11 cellular contexts compared by ENCODE assay signal in the genomic region with DNA sequence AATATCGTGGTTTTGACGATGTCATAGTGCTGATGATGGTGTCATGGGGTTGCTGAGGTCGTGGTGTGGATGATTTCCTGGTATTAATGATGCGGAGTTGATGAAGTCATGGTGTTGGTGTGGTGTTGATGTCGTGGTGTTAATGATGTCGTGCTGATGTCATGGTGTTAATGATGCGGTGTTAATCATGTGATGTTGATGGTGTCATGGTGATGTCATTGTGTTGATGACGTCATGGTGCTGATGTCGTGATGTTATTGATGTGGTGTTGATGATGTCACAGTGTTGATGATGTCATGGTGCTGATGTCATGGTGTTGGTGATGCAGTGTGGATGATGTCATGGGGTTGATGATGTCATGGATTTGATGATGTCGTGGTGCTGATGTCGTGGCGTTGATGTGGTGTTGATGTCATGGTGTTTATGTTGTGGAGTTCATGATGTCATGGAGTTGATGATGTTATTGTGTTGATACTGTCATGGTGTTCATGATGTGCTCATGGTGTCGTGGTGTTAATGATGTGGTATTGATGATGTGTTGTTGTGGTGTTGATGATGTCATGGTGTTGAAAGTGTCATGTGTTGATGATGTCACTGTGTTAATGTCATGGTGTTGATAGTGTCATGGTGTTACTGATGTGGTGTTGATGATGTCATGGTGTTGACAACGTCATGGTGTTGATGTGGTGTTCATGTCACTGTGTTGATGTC. TPM values are rescaled to one million over a fixed set of nuclear protein-coding genes. Genes with fewer than 3 reads are reported as not detected.
DNase-seq lines count a peak whose midpoint lies in the region; ATAC-seq and TF ChIP-seq lines count a peak whose summit lies in the region.
"Had no signal": no experiment of that assay in that cellular context is flagged by ENCODE, and none has a peak within 500 bp of the region (broad histone marks: within the 10 kb centered on the region; RNA-seq: fewer than 3 reads in every experiment).

No MANE protein-coding gene starts in this region.

- H3K27me3 Mint-ChIP-seq in endodermal cell (ENCODE audit: insufficient read depth), result peaks cover 5% of the 10 kb centered on the region

- intact Hi-C loops in uterus (cut with DNase I; ENCODE audit: low total_unique reads), result no loop called here

- H3K4me3 ChIP-seq in SK-N-MC (no peak overlapping the region), endodermal cell (ENCODE audit: low read length) (no peak overlapping the region), uterus (no peak overlapping the region)
- H3K4me3 ChIP-seq: skin epidermis, thoracic aorta had no signal

- no peak for TF ChIP-seq CTCF in endodermal cell (conservative IDR thresholded peaks at IDR 0.05)
- TF ChIP-seq CTCF in uterus (IDR thresholded peaks at IDR 0.05), result no peak

- H3K27ac ChIP-seq in SK-N-MC, result no peak overlapping the region
- H3K27ac ChIP-seq in endodermal cell (ENCODE audit: low read depth, low read length), result no peak overlapping the region
- no peak overlapping the region for H3K27ac ChIP-seq in uterus
- H3K27ac ChIP-seq: skin epidermis, thoracic aorta had no signal

- TF ChIP-seq POLR2A in uterus (IDR thresholded peaks at IDR 0.05), result no peak

- H3K9me3 Mint-ChIP-seq in endodermal cell, result no peaks in the 10 kb centered on the region

- no peaks in the 10 kb centered on the region for H3K36me3 Mint-ChIP-seq in endodermal cell (ENCODE audit: low read depth)

- ATAC-seq in HG02763 (IDR thresholded peaks at IDR 0.05; ENCODE audit: unreplicated experiment), result no peak

- H3K9ac ChIP-seq in SK-N-MC (ENCODE audit: insufficient read length) (no peak overlapping the region), endodermal cell (ENCODE audit: extremely low read depth, low read length, poor library complexity, severe bottlenecking) (no peak overlapping the region)

- 94 to 95% methylated on average over 7 to 14 of the region's 14 CpGs for WGBS in endodermal cell (ENCODE audit: insufficient coverage in 1 of 2, insufficient read length in 1 of 2), 2 experiments

- H3K36me3 ChIP-seq in SK-N-MC (ENCODE audit: insufficient read depth, low read length) (no peaks in the 10 kb centered on the region), endodermal cell (ENCODE audit: control insufficient read depth, insufficient read depth, low read length) (no peaks in the 10 kb centered on the region), uterus (no peaks in the 10 kb centered on the region)
- H3K36me3 ChIP-seq: thoracic aorta had no signal

- H3K4me1 ChIP-seq in endodermal cell (ENCODE audit: control insufficient read depth, insufficient read depth, low read length) (no peaks in the 10 kb centered on the region), uterus (no peaks in the 10 kb centered on the region)

- no peaks in the 10 kb centered on the region for H3K4me1 Mint-ChIP-seq in endodermal cell

- H3K27me3 ChIP-seq in endodermal cell (ENCODE audit: control insufficient read depth, insufficient read depth, low read length, poor library complexity, severe bottlenecking) (no peaks in the 10 kb centered on the region), uterus (no peaks in the 10 kb centered on the region)

- H3K9me3 ChIP-seq in SK-N-MC (ENCODE audit: low read depth, low read length) (0 out of 2 replicates have a peak, but pooled peaks cover 3% of the 10 kb centered on the region), endodermal cell (ENCODE audit: control insufficient read depth, low read length) (peaks cover 18% of the 10 kb centered on the region), uterus (no peaks in the 10 kb centered on the region)
- H3K9me3 ChIP-seq: thoracic aorta had no signal

- H3K27ac Mint-ChIP-seq in endodermal cell, result no peak overlapping the region

- DNase-seq in AG08396 (ENCODE audit: low spot score), result peak; percentile 23
- DNase-seq in EL, result peak; percentile 27
- DNase-seq in SK-N-MC (ENCODE audit: low read depth, low spot score), result peak; percentile 10
- peak; percentile 70 for DNase-seq in endodermal cell
- no peak for DNase-seq in NCI-H146 treated with DMSO at 0.1 percent for 48 hours (lab: John Stamatoyannopoulos, UW; ENCODE audit: unreplicated experiment)
- DNase-seq in kidney glomerular epithelial cell (lab: John Stamatoyannopoulos, UW), result no peak
- DNase-seq in uterus, result no peak
- DNase-seq: NCI-H774 had no signal

- H3K4me3 Mint-ChIP-seq in endodermal cell, result no peak overlapping the region

RNA-seq across cellular contexts. Expression of a gene that starts 48.5 kb away (rescaled TPM):
- 1 to 10 TPM in 1 of 2 donors, under 1 TPM in 1; 0.13 to 3.4 TPM for total RNA-seq in endodermal cell
- polyA plus RNA-seq in endodermal cell (2013, experiment 1 of 2), result 8.4 TPM
- polyA plus RNA-seq in endodermal cell (2013, experiment 2 of 2), result 11.0 TPM
- total RNA-seq in uterus, result 1 to 10 TPM in 3 of 4 donors, under 1 TPM in 1; 0.29 to 8.2 (median 5.6) TPM

Comparison
In these comparisons a context has a peak if more than half of its experiments do, and no peak if none do; other contexts are left out.
1. DNase-seq: peak in AG08396 (single experiment), EL (single experiment), SK-N-MC (single experiment) and endodermal cell (single experiment); none in NCI-H146 treated with DMSO at 0.1 percent for 48 hours (single experiment), kidney glomerular epithelial cell (single experiment) and uterus (0 of 2).